ENCODE assay signal across 11 cellular contexts in genomic region chr2:159091381-159091780, GRCh38.
DNase-seq lines count a peak whose midpoint lies in the region; ATAC-seq lines count a peak whose summit lies in the region.
"Had no signal": no experiment of that assay in that cellular context is flagged by ENCODE, and none has a peak within 500 bp of the region (broad histone marks: within the 10 kb centered on the region; RNA-seq: fewer than 3 reads in every experiment).

No MANE protein-coding gene starts in this region.

- H3K4me3 ChIP-seq in adipocyte (ENCODE audit: low read length): peak overlapping the region; percentile 22
- H3K4me3 ChIP-seq in right cardiac atrium (ENCODE audit: low read length): no peak overlapping the region
- H3K4me3 ChIP-seq in subcutaneous abdominal adipose tissue (ENCODE audit: low read depth in 1 of 5, low read length in 5 of 5): no peak overlapping the region

- H3K36me3 ChIP-seq in adipocyte (ENCODE audit: control insufficient read depth, insufficient read depth, low read length, severe bottlenecking) (no peaks in the 10 kb centered on the region), subcutaneous abdominal adipose tissue (ENCODE audit: control insufficient read depth in 5 of 5, insufficient read depth in 5 of 5, low read length in 5 of 5) (no peaks in the 10 kb centered on the region)

- H3K27ac ChIP-seq in right cardiac atrium (ENCODE audit: low read length) (peak overlapping the region; percentile 96), subcutaneous abdominal adipose tissue (ENCODE audit: low read depth, low read length) (peak overlapping the region; percentile 81)
- H3K27ac ChIP-seq: 22Rv1 had no signal

- H3K27me3 Mint-ChIP-seq in activated CD4-positive, alpha-beta T cell treated with anti-CD3 and anti-CD28 coated beads for 36 hours: no peaks in the 10 kb centered on the region

- CTCF ChIA-PET in activated CD4-positive, alpha-beta T cell treated with anti-CD3 and anti-CD28 coated beads for 36 hours (lab: Charles Lee): no interaction called here

- POLR2A ChIA-PET in activated CD4-positive, alpha-beta T cell treated with anti-CD3 and anti-CD28 coated beads for 36 hours (lab: Charles Lee): no interaction called here

- peak overlapping the region; percentile 7 for H3K27ac Mint-ChIP-seq in activated CD4-positive, alpha-beta T cell treated with anti-CD3 and anti-CD28 coated beads for 36 hours

- H3K4me1 ChIP-seq in adipocyte (ENCODE audit: control insufficient read depth, insufficient read depth, low read length) (peaks cover 56% of the 10 kb centered on the region), right cardiac atrium (ENCODE audit: control insufficient read depth, insufficient read depth, low read length) (peaks cover 36% of the 10 kb centered on the region), subcutaneous abdominal adipose tissue (ENCODE audit: control insufficient read depth in 5 of 5, insufficient read depth in 5 of 5, low read length in 5 of 5) (peaks cover 5 to 80% (median 50%) of the 10 kb centered on the region in 5 donors)

- H3K9me3 Mint-ChIP-seq in activated CD4-positive, alpha-beta T cell treated with anti-CD3 and anti-CD28 coated beads for 36 hours (ENCODE audit: low read depth): peaks cover 7% of the 10 kb centered on the region

- no peaks in the 10 kb centered on the region for H3K36me3 Mint-ChIP-seq in activated CD4-positive, alpha-beta T cell treated with anti-CD3 and anti-CD28 coated beads for 36 hours (ENCODE audit: low read depth)

- no peaks in the 10 kb centered on the region for H3K27me3 ChIP-seq in adipocyte (replicated peaks; ENCODE audit: control insufficient read depth, insufficient read depth, low read length)
- no peaks in the 10 kb centered on the region for H3K27me3 ChIP-seq in right cardiac atrium (ENCODE audit: control insufficient read depth, insufficient read depth)
- no peaks in the 10 kb centered on the region for H3K27me3 ChIP-seq in subcutaneous abdominal adipose tissue (ENCODE audit: control insufficient read depth in 5 of 5, insufficient read depth in 4 of 5, low read length in 5 of 5)

- no peak overlapping the region for H3K4me3 Mint-ChIP-seq in activated CD4-positive, alpha-beta T cell treated with anti-CD3 and anti-CD28 coated beads for 36 hours

- ATAC-seq in activated CD4-positive, alpha-beta T cell treated with anti-CD3 and anti-CD28 coated beads for 36 hours: no peak
- ATAC-seq in right cardiac atrium (peak in 1 of 2 donors; percentile 46), GM19351 (IDR thresholded peaks at IDR 0.05; ENCODE audit: unreplicated experiment) (no peak)

- intact Hi-C loops in activated CD4-positive, alpha-beta T cell treated with anti-CD3 and anti-CD28 coated beads for 36 hours (cut with DNase I, micrococcal nuclease): no loop called here
- intact Hi-C loops in right cardiac atrium (cut with DNase I): loop anchor here in 1 of 4 donors (10.0 kb wide), 1 partner anchor 117 kb away; no protein-coding TSS in a partner anchor

- no peak for DNase-seq in activated CD4-positive, alpha-beta T cell treated with anti-CD3 and anti-CD28 coated beads for 36 hours
- no peak for DNase-seq in activated CD4-positive, alpha-beta T cell treated with anti-CD3 and anti-CD28 coated beads, Interleukin-2, amount 50 U/mL, for 1 hour
- DNase-seq in adipocyte (ENCODE audit: low read depth): peak; percentile 80
- DNase-seq in right cardiac atrium: no peak
- no peak for DNase-seq in putamen (ENCODE audit: low spot score)
- no peak for DNase-seq in NK-92 (lab: John Stamatoyannopoulos, UW; ENCODE audit: unreplicated experiment)
- DNase-seq: activated T-cell treated with anti-CD3 and anti-CD28 coated beads, Interleukin-2, amount 50 U/mL, for 1 hour; NK-92 treated with Interleukin-12 subunit alpha and Interleukin-12 subunit beta, amount 100 ng/mL, for 24 hours had no signal

- H3K9me3 ChIP-seq in adipocyte (ENCODE audit: control insufficient read depth, low read length) (peaks cover 7% of the 10 kb centered on the region), right cardiac atrium (ENCODE audit: control insufficient read depth, low read length) (no peaks in the 10 kb centered on the region), subcutaneous abdominal adipose tissue (ENCODE audit: control insufficient read depth in 5 of 5, low read length in 5 of 5) (peaks cover 0 to 1% (median 0%) of the 10 kb centered on the region in 5 donors)

- H3K9ac ChIP-seq in adipocyte (ENCODE audit: low read length) (peak overlapping the region; percentile 74), subcutaneous abdominal adipose tissue (ENCODE audit: low read length in 5 of 5) (peak overlapping the region in 1 of 5 donors; percentile 31)

- H3K4me1 Mint-ChIP-seq in activated CD4-positive, alpha-beta T cell treated with anti-CD3 and anti-CD28 coated beads for 36 hours: peaks cover 42% of the 10 kb centered on the region

- 16% methylated on average over 2 of the region's 2 CpGs for WGBS in right cardiac atrium
